ENCODE assay signal across 30 cellular contexts in genomic region chr2:3642521-3643215, GRCh38. TPM values are rescaled to one million over a fixed set of nuclear protein-coding genes. Genes with fewer than 3 reads are reported as not detected.
DNase-seq lines count a peak whose midpoint lies in the region; ATAC-seq and TF ChIP-seq lines count a peak whose summit lies in the region.
"Had no signal": no experiment of that assay in that cellular context is flagged by ENCODE, and none has a peak within 500 bp of the region (broad histone marks: within the 10 kb centered on the region; RNA-seq: fewer than 3 reads in every experiment).

No MANE protein-coding gene starts in this region.

- no peak overlapping the region for H3K27ac Mint-ChIP-seq in activated CD4-positive, alpha-beta memory T cell treated with anti-CD3 and anti-CD28 coated beads for 36 hours
- H3K27ac Mint-ChIP-seq in activated CD4-positive, alpha-beta memory T cell treated with anti-CD3 and anti-CD28 coated beads, Interleukin-2, amount 10 ng/mL, durations not matched to agents 7 days and 5 days, result no peak overlapping the region
- peak overlapping the region; percentile 38 for H3K27ac Mint-ChIP-seq in activated T-helper 17 cell treated with anti-CD3 and anti-CD28 coated beads, Interleukin-2, amount 50 U/mL, for 72 hours
- H3K27ac Mint-ChIP-seq: activated T-helper 1 cell treated with anti-CD3 and anti-CD28 coated beads, Interleukin-12 subunit alpha, Interleukin-12 subunit beta, Interleukin-2, Interleukin-4 antibody, amounts not matched to agents 30 ng/mL and 10 ng/mL and 1 ng/mL, durations not matched to agents 14 hours and 24 hours and 36 hours; CD4-positive, alpha-beta T cell had no signal

- no peak overlapping the region for H3K4me3 Mint-ChIP-seq in activated CD4-positive, alpha-beta memory T cell treated with anti-CD3 and anti-CD28 coated beads for 36 hours
- no peak overlapping the region for H3K4me3 Mint-ChIP-seq in activated CD4-positive, alpha-beta memory T cell treated with anti-CD3 and anti-CD28 coated beads, Interleukin-2, amount 10 ng/mL, durations not matched to agents 7 days and 5 days
- H3K4me3 Mint-ChIP-seq in activated T-helper 17 cell treated with anti-CD3 and anti-CD28 coated beads, Interleukin-2, amount 50 U/mL, for 72 hours, result no peak overlapping the region
- H3K4me3 Mint-ChIP-seq: activated T-helper 1 cell treated with anti-CD3 and anti-CD28 coated beads, Interleukin-12 subunit alpha, Interleukin-12 subunit beta, Interleukin-2, Interleukin-4 antibody, amounts not matched to agents 30 ng/mL and 10 ng/mL and 1 ng/mL, durations not matched to agents 14 hours and 24 hours and 36 hours; CD4-positive, alpha-beta T cell had no signal

- H3K9me2 ChIP-seq in OCI-LY7 (ENCODE audit: insufficient read depth, low read length), result no peaks in the 10 kb centered on the region

- BruUV-seq in OCI-LY7 (replicated peaks; lab: Mats Ljungman, UMichigan), result no TSS peak

- H3K36me3 ChIP-seq in OCI-LY7 (ENCODE audit: insufficient read depth, low read length), result no peaks in the 10 kb centered on the region
- H3K36me3 ChIP-seq: esophagus muscularis mucosa, neutrophil had no signal

- peak; percentile 3 for DNase-seq in activated CD4-positive, alpha-beta memory T cell treated with anti-CD3 and anti-CD28 coated beads for 36 hours
- DNase-seq in activated CD4-positive, alpha-beta memory T cell treated with anti-CD3 and anti-CD28 coated beads, Interleukin-2, amount 10 ng/mL, durations not matched to agents 7 days and 5 days, result no peak
- peak; percentile 48 for DNase-seq in islet precursor cell
- DNase-seq in posterior vena cava (ENCODE audit: low spot score), result peak; percentile 59
- DNase-seq in OCI-LY7 (ENCODE audit: low spot score), result no peak
- DNase-seq in left colon, result no peak
- DNase-seq: body of pancreas; DMS53; effector CD8-positive, alpha-beta T cell; GDM1; hypothalamus; IMR-90; mucosa of descending colon; NCI-H1105; NCI-H2029 treated with DMSO at 0.1 percent for 48 hours; NCI-H226; NCI-H82; stimulated activated CD4-positive, alpha-beta T cell treated with anti-CD3 and anti-CD28 coated beads, Interleukin-1b, Interleukin-23, amount 100 ng/mL, for 48 hours had no signal

- H3K79me2 ChIP-seq in OCI-LY7 (ENCODE audit: insufficient read depth, low read depth, low read length), result no peaks in the 10 kb centered on the region

- H3K4me3 ChIP-seq in OCI-LY7 (ENCODE audit: low read depth, low read length, poor library complexity, severe bottlenecking), result no peak overlapping the region
- H3K4me3 ChIP-seq: body of pancreas, esophagus muscularis mucosa, mucosa of descending colon, skin epidermis had no signal

- no peak for ATAC-seq in activated T-helper 17 cell treated with anti-CD3 and anti-CD28 coated beads, Interleukin-2, amount 50 U/mL, for 72 hours (replicated peaks)
- ATAC-seq in left colon (no peak), HG03354 (IDR thresholded peaks at IDR 0.05; ENCODE audit: poor library complexity, severe bottlenecking, unreplicated experiment) (no peak)
- ATAC-seq: body of pancreas, mucosa of descending colon had no signal

- H3K9me3 Mint-ChIP-seq in activated CD4-positive, alpha-beta memory T cell treated with anti-CD3 and anti-CD28 coated beads for 36 hours, result no peaks in the 10 kb centered on the region
- no peaks in the 10 kb centered on the region for H3K9me3 Mint-ChIP-seq in activated CD4-positive, alpha-beta memory T cell treated with anti-CD3 and anti-CD28 coated beads, Interleukin-2, amount 10 ng/mL, durations not matched to agents 7 days and 5 days
- no peaks in the 10 kb centered on the region for H3K9me3 Mint-ChIP-seq in activated T-helper 17 cell treated with anti-CD3 and anti-CD28 coated beads, Interleukin-2, amount 50 U/mL, for 72 hours
- H3K9me3 Mint-ChIP-seq: activated T-helper 1 cell treated with anti-CD3 and anti-CD28 coated beads, Interleukin-12 subunit alpha, Interleukin-12 subunit beta, Interleukin-2, Interleukin-4 antibody, amounts not matched to agents 30 ng/mL and 10 ng/mL and 1 ng/mL, durations not matched to agents 14 hours and 24 hours and 36 hours; CD4-positive, alpha-beta T cell had no signal

- H3K36me3 Mint-ChIP-seq in activated CD4-positive, alpha-beta memory T cell treated with anti-CD3 and anti-CD28 coated beads for 36 hours, result no peaks in the 10 kb centered on the region
- H3K36me3 Mint-ChIP-seq in activated CD4-positive, alpha-beta memory T cell treated with anti-CD3 and anti-CD28 coated beads, Interleukin-2, amount 10 ng/mL, durations not matched to agents 7 days and 5 days (ENCODE audit: low read depth), result no peaks in the 10 kb centered on the region
- no peaks in the 10 kb centered on the region for H3K36me3 Mint-ChIP-seq in activated T-helper 17 cell treated with anti-CD3 and anti-CD28 coated beads, Interleukin-2, amount 50 U/mL, for 72 hours (ENCODE audit: low read depth)

- POLR2A ChIA-PET in activated CD4-positive, alpha-beta memory T cell treated with anti-CD3 and anti-CD28 coated beads for 36 hours (lab: Charles Lee), result no interaction called here
- POLR2A ChIA-PET in activated CD4-positive, alpha-beta memory T cell treated with anti-CD3 and anti-CD28 coated beads, Interleukin-2, amount 10 ng/mL, durations not matched to agents 7 days and 5 days (lab: Charles Lee), result no interaction called here
- POLR2A ChIA-PET in OCI-LY7 (lab: Charles Lee), result interaction anchor here (0.7 to 0.8 kb wide), 2 partner anchors 9 to 149 kb away, joined by 4 read pairs; no protein-coding TSS in a partner anchor

- no peak overlapping the region for H3K27ac ChIP-seq in OCI-LY7 (ENCODE audit: low read depth, low read length, poor library complexity, severe bottlenecking)
- H3K27ac ChIP-seq: body of pancreas, esophagus muscularis mucosa, neutrophil, skin epidermis had no signal

- intact Hi-C loops in activated CD4-positive, alpha-beta memory T cell treated with anti-CD3 and anti-CD28 coated beads for 36 hours (cut with micrococcal nuclease), result no loop called here
- intact Hi-C loops in posterior vena cava (cut with DNase I) (no loop called here), OCI-LY7 (cut with micrococcal nuclease; ENCODE audit: unreplicated experiment) (no loop called here), left colon (cut with DNase I, micrococcal nuclease) (no loop called here)

- no peak overlapping the region for H3K4me2 ChIP-seq in OCI-LY7 (ENCODE audit: low read length)

- H3K9me3 ChIP-seq in OCI-LY7 (ENCODE audit: low read length), result no peaks in the 10 kb centered on the region
- H3K9me3 ChIP-seq: body of pancreas, esophagus muscularis mucosa, mucosa of descending colon, neutrophil had no signal

- no peaks in the 10 kb centered on the region for H4K20me1 ChIP-seq in OCI-LY7 (ENCODE audit: insufficient read depth, low read length)

- H2AFZ ChIP-seq in OCI-LY7 (ENCODE audit: low read length), result no peak overlapping the region

- CTCF ChIA-PET in activated CD4-positive, alpha-beta memory T cell treated with anti-CD3 and anti-CD28 coated beads for 36 hours (lab: Charles Lee), result no interaction called here
- CTCF ChIA-PET in activated CD4-positive, alpha-beta memory T cell treated with anti-CD3 and anti-CD28 coated beads, Interleukin-2, amount 10 ng/mL, durations not matched to agents 7 days and 5 days (lab: Charles Lee), result interaction anchor here (1.1 kb wide), 1 partner anchor 9 kb away, joined by 3 read pairs; no protein-coding TSS in a partner anchor
- CTCF ChIA-PET in OCI-LY7 (lab: Charles Lee; ENCODE audit: unreplicated experiment), result interaction anchor here (0.8 kb wide), 1 partner anchor 209 kb away, joined by 3 read pairs; no protein-coding TSS in a partner anchor

- no peaks in the 10 kb centered on the region for H3K27me3 Mint-ChIP-seq in activated CD4-positive, alpha-beta memory T cell treated with anti-CD3 and anti-CD28 coated beads for 36 hours
- H3K27me3 Mint-ChIP-seq in activated CD4-positive, alpha-beta memory T cell treated with anti-CD3 and anti-CD28 coated beads, Interleukin-2, amount 10 ng/mL, durations not matched to agents 7 days and 5 days, result no peaks in the 10 kb centered on the region
- H3K27me3 Mint-ChIP-seq in activated T-helper 17 cell treated with anti-CD3 and anti-CD28 coated beads, Interleukin-2, amount 50 U/mL, for 72 hours, result no peaks in the 10 kb centered on the region
- H3K27me3 Mint-ChIP-seq: CD4-positive, alpha-beta T cell had no signal

- TF ChIP-seq CTCF in OCI-LY7 (conservative IDR thresholded peaks at IDR 0.05; ENCODE audit: low read length), result no peak

- H3K4me1 ChIP-seq in OCI-LY7 (ENCODE audit: insufficient read depth, low read length, poor library complexity, severe bottlenecking), result peaks cover 3% of the 10 kb centered on the region
- H3K4me1 ChIP-seq: body of pancreas, esophagus muscularis mucosa had no signal

- H3K4me1 Mint-ChIP-seq in activated CD4-positive, alpha-beta memory T cell treated with anti-CD3 and anti-CD28 coated beads for 36 hours (ENCODE audit: low read depth), result no peaks in the 10 kb centered on the region
- no peaks in the 10 kb centered on the region for H3K4me1 Mint-ChIP-seq in activated CD4-positive, alpha-beta memory T cell treated with anti-CD3 and anti-CD28 coated beads, Interleukin-2, amount 10 ng/mL, durations not matched to agents 7 days and 5 days
- H3K4me1 Mint-ChIP-seq in activated T-helper 17 cell treated with anti-CD3 and anti-CD28 coated beads, Interleukin-2, amount 50 U/mL, for 72 hours, result no peaks in the 10 kb centered on the region

RNA-seq across cellular contexts. Expression of gene ALLC, which starts 15.3 kb away (rescaled TPM):
- not detected for total RNA-seq in activated CD4-positive, alpha-beta memory T cell treated with anti-CD3 and anti-CD28 coated beads for 36 hours
- total RNA-seq in activated CD4-positive, alpha-beta memory T cell treated with anti-CD3 and anti-CD28 coated beads, Interleukin-2, amount 10 ng/mL, durations not matched to agents 7 days and 5 days, result not detected
- not detected for total RNA-seq in activated T-helper 17 cell treated with anti-CD3 and anti-CD28 coated beads, Interleukin-2, amount 50 U/mL, for 72 hours
- total RNA-seq in posterior vena cava (not detected), OCI-LY7 (2022) (not detected in 2 replicates), left colon (not detected)
- not detected in 2 replicates for total RNA-seq in OCI-LY7 (2014; rRNA removed; shearing (Covaris generic))
- total RNA-seq: A172; activated CD8-positive, alpha-beta memory T cell treated with anti-CD3 and anti-CD28 coated beads for 36 hours; activated T-helper 1 cell treated with anti-CD3 and anti-CD28 coated beads, Interleukin-12 subunit alpha, Interleukin-12 subunit beta, Interleukin-2, Interleukin-4 antibody, amounts not matched to agents 30 ng/mL and 10 ng/mL and 1 ng/mL, durations not matched to agents 14 hours and 24 hours and 36 hours; body of pancreas; CD4-positive, alpha-beta T cell; cerebellum; esophagus muscularis mucosa; IMR-90; mucosa of descending colon; pulmonary artery endothelial cell; subcutaneous adipose tissue had no signal

RNA-seq across cellular contexts. Expression of gene COLEC11, which starts 47.8 kb away (rescaled TPM):
- total RNA-seq in activated CD4-positive, alpha-beta memory T cell treated with anti-CD3 and anti-CD28 coated beads for 36 hours, result under 1 TPM in 1 of 2 experiments, not detected in 1; 0.31 TPM
- not detected for total RNA-seq in activated CD4-positive, alpha-beta memory T cell treated with anti-CD3 and anti-CD28 coated beads, Interleukin-2, amount 10 ng/mL, durations not matched to agents 7 days and 5 days
- total RNA-seq in activated T-helper 17 cell treated with anti-CD3 and anti-CD28 coated beads, Interleukin-2, amount 50 U/mL, for 72 hours, result under 1 TPM in 1 of 2 donors, not detected in 1; 0.54 TPM
- total RNA-seq in posterior vena cava (1 to 10 TPM in 1 of 2 donors, under 1 TPM in 1; 0.71 to 3.8 TPM), OCI-LY7 (2022) (1.1 and 1.7 TPM in 2 replicates), left colon (1 to 10 TPM in 1 of 2 donors, under 1 TPM in 1; 0.85 to 1.2 TPM)
- not detected in 2 replicates for total RNA-seq in OCI-LY7 (2014; rRNA removed; shearing (Covaris generic))
- total RNA-seq: activated T-helper 1 cell treated with anti-CD3 and anti-CD28 coated beads, Interleukin-12 subunit alpha, Interleukin-12 subunit beta, Interleukin-2, Interleukin-4 antibody, amounts not matched to agents 30 ng/mL and 10 ng/mL and 1 ng/mL, durations not matched to agents 14 hours and 24 hours and 36 hours had no signal

Comparison
In these comparisons a context has a peak if more than half of its experiments do, and no peak if none do; other contexts are left out.
1. DNase-seq: peak in activated CD4-positive, alpha-beta memory T cell treated with anti-CD3 and anti-CD28 coated beads for 36 hours (single experiment), islet precursor cell (single experiment) and posterior vena cava (single experiment); none in activated CD4-positive, alpha-beta memory T cell treated with anti-CD3 and anti-CD28 coated beads, Interleukin-2, amount 10 ng/mL, durations not matched to agents 7 days and 5 days (single experiment), OCI-LY7 (single experiment) and left colon (0 of 2).